In the genomic region with DNA sequence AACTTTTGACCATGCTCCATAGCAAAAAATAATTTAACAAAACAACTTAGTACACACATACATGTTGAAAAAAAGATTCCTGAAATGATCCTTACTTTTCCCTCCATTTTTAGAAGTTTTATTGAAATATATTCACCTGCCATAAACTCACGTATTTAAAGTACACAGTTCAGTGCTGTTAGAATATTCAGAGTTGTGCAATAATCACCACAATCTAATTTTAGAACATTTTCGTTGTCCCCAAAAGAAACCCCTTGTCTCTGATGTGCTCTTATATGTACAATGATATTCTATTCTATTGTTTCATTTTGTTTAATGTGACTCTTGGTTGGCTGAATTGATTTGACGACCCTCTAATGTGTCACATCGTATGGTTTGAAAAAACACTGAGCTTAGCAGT, we compare ENCODE assay signal across 38 cellular contexts. TPM values are rescaled to one million over a fixed set of nuclear protein-coding genes. Genes with fewer than 3 reads are reported as not detected.
"Had no signal": no experiment of that assay in that cellular context is flagged by ENCODE, and none has a peak within 500 bp of the region (broad histone marks: within the 10 kb centered on the region; RNA-seq: fewer than 3 reads in every experiment).

No MANE protein-coding gene starts in this region.

- H3K36me3 Mint-ChIP-seq: activated CD8-positive, alpha-beta memory T cell treated with anti-CD3 and anti-CD28 coated beads, Interleukin-2, amount 10 ng/mL, durations not matched to agents 7 days and 5 days; activated naive CD4-positive, alpha-beta T cell treated with anti-CD3 and anti-CD28 coated beads, Interleukin-2, amount 10 ng/mL, durations not matched to agents 7 days and 5 days; activated naive CD4-positive, alpha-beta T cell treated with anti-CD3 and anti-CD28 coated beads, Interleukin-2, amount 50 U/mL, for 24 hours; activated naive CD8-positive, alpha-beta T cell; activated naive CD8-positive, alpha-beta T cell treated with anti-CD3 and anti-CD28 coated beads, Interleukin-2, amount 10 ng/mL, durations not matched to agents 7 days and 5 days; brain had no signal

- FAIRE-seq: bronchial epithelial cell had no signal

- H3K9me3 ChIP-seq: ascending aorta had no signal

- H3K4me3 ChIP-seq: ascending aorta, cardiac muscle cell had no signal

- H3K27ac ChIP-seq: ascending aorta, cardiac muscle cell, VCaP had no signal

- H3K9me3 Mint-ChIP-seq: activated CD4-positive, alpha-beta memory T cell treated with anti-CD3 and anti-CD28 coated beads, Interleukin-2, amount 10 ng/mL, durations not matched to agents 7 days and 5 days; activated CD4-positive, alpha-beta T cell treated with anti-CD3 and anti-CD28 coated beads, Interleukin-2, amount 10 ng/mL, durations not matched to agents 7 days and 5 days; activated naive CD4-positive, alpha-beta T cell treated with anti-CD3 and anti-CD28 coated beads, Interleukin-2, amount 10 ng/mL, durations not matched to agents 7 days and 5 days; activated naive CD4-positive, alpha-beta T cell treated with anti-CD3 and anti-CD28 coated beads, Interleukin-2, amount 50 U/mL, for 24 hours; activated naive CD8-positive, alpha-beta T cell treated with anti-CD3 and anti-CD28 coated beads, Interleukin-2, amount 10 ng/mL, durations not matched to agents 7 days and 5 days; activated naive CD8-positive, alpha-beta T cell treated with anti-CD3 and anti-CD28 coated beads, Interleukin-2, amount 50 U/mL, for 24 hours; activated T-cell treated with anti-CD3 and anti-CD28 coated beads, Interleukin-2, amount 50 U/mL, for 24 hours; activated T-helper 2 cell treated with anti-CD3 and anti-CD28 coated beads, Interferon-gamma antibody, Interleukin-2, Interleukin-4, amounts not matched to agents 10 μg/mL and 5 μg/mL and 100 μg/mL, durations not matched to agents 14 hours and 24 hours and 36 hours; brain; central memory CD8-positive, alpha-beta T cell; T-helper 1 cell treated with Interleukin-12 subunit alpha and Interleukin-12 subunit beta and Interleukin-4 antibody, amounts not matched to agents 30 μg/mL and 1 μg/mL, for 36 hours; T-helper 2 cell treated with Interferon-gamma antibody and Interleukin-4, amounts not matched to agents 5 μg/mL and 100 μg/mL, for 36 hours had no signal

- H3K36me3 ChIP-seq: ascending aorta, cardiac muscle cell had no signal

- H3K4me3 Mint-ChIP-seq: activated CD4-positive, alpha-beta memory T cell treated with anti-CD3 and anti-CD28 coated beads, Interleukin-2, amount 10 ng/mL, durations not matched to agents 7 days and 5 days; activated CD4-positive, alpha-beta T cell treated with anti-CD3 and anti-CD28 coated beads for 36 hours; activated CD4-positive, alpha-beta T cell treated with anti-CD3 and anti-CD28 coated beads, Interleukin-2, amount 10 ng/mL, durations not matched to agents 7 days and 5 days; activated CD8-positive, alpha-beta memory T cell treated with anti-CD3 and anti-CD28 coated beads, Interleukin-2, amount 10 ng/mL, durations not matched to agents 7 days and 5 days; activated CD8-positive, alpha-beta T cell treated with anti-CD3 and anti-CD28 coated beads, Interleukin-2, amount 10 ng/mL, durations not matched to agents 7 days and 5 days; activated naive CD4-positive, alpha-beta T cell treated with anti-CD3 and anti-CD28 coated beads, Interleukin-2, amount 10 ng/mL, durations not matched to agents 7 days and 5 days; activated naive CD4-positive, alpha-beta T cell treated with anti-CD3 and anti-CD28 coated beads, Interleukin-2, amount 50 U/mL, for 24 hours; activated naive CD8-positive, alpha-beta T cell; activated naive CD8-positive, alpha-beta T cell treated with anti-CD3 and anti-CD28 coated beads, Interleukin-2, amount 10 ng/mL, durations not matched to agents 7 days and 5 days; activated naive CD8-positive, alpha-beta T cell treated with anti-CD3 and anti-CD28 coated beads, Interleukin-2, amount 50 U/mL, for 24 hours; activated T-cell treated with anti-CD3 and anti-CD28 coated beads, Interleukin-2, amount 50 U/mL, for 24 hours; brain; central memory CD8-positive, alpha-beta T cell; T-helper 1 cell treated with Interleukin-12 subunit alpha and Interleukin-12 subunit beta and Interleukin-4 antibody, amounts not matched to agents 30 μg/mL and 1 μg/mL, for 36 hours; T-helper 2 cell treated with Interferon-gamma antibody and Interleukin-4, amounts not matched to agents 5 μg/mL and 100 μg/mL, for 36 hours had no signal

- H3K27ac Mint-ChIP-seq: activated CD4-positive, alpha-beta memory T cell treated with anti-CD3 and anti-CD28 coated beads, Interleukin-2, amount 10 ng/mL, durations not matched to agents 7 days and 5 days; activated CD4-positive, alpha-beta T cell treated with anti-CD3 and anti-CD28 coated beads for 36 hours; activated CD4-positive, alpha-beta T cell treated with anti-CD3 and anti-CD28 coated beads, Interleukin-2, amount 10 ng/mL, durations not matched to agents 7 days and 5 days; activated CD8-positive, alpha-beta memory T cell treated with anti-CD3 and anti-CD28 coated beads, Interleukin-2, amount 10 ng/mL, durations not matched to agents 7 days and 5 days; activated CD8-positive, alpha-beta T cell treated with anti-CD3 and anti-CD28 coated beads, Interleukin-2, amount 10 ng/mL, durations not matched to agents 7 days and 5 days; activated naive CD4-positive, alpha-beta T cell treated with anti-CD3 and anti-CD28 coated beads, Interleukin-2, amount 10 ng/mL, durations not matched to agents 7 days and 5 days; activated naive CD4-positive, alpha-beta T cell treated with anti-CD3 and anti-CD28 coated beads, Interleukin-2, amount 50 U/mL, for 24 hours; activated naive CD8-positive, alpha-beta T cell; activated naive CD8-positive, alpha-beta T cell treated with anti-CD3 and anti-CD28 coated beads, Interleukin-2, amount 10 ng/mL, durations not matched to agents 7 days and 5 days; activated naive CD8-positive, alpha-beta T cell treated with anti-CD3 and anti-CD28 coated beads, Interleukin-2, amount 50 U/mL, for 24 hours; activated T-cell treated with anti-CD3 and anti-CD28 coated beads, Interleukin-2, amount 50 U/mL, for 24 hours; activated T-helper 2 cell treated with anti-CD3 and anti-CD28 coated beads, Interferon-gamma antibody, Interleukin-2, Interleukin-4, amounts not matched to agents 10 μg/mL and 5 μg/mL and 100 μg/mL, durations not matched to agents 14 hours and 24 hours and 36 hours; brain; T-helper 1 cell treated with Interleukin-12 subunit alpha and Interleukin-12 subunit beta and Interleukin-4 antibody, amounts not matched to agents 30 μg/mL and 1 μg/mL, for 36 hours; T-helper 2 cell treated with Interferon-gamma antibody and Interleukin-4, amounts not matched to agents 5 μg/mL and 100 μg/mL, for 36 hours had no signal

- ATAC-seq: activated CD4-positive, alpha-beta T cell treated with anti-CD3 and anti-CD28 coated beads for 36 hours; activated CD4-positive, CD25-positive, alpha-beta regulatory T cell treated with anti-CD3 and anti-CD28 coated beads, Interleukin-2, amount 50 U/mL, for 24 hours; activated CD8-positive, alpha-beta memory T cell treated with anti-CD3 and anti-CD28 coated beads, Interleukin-2, amount 10 ng/mL, durations not matched to agents 7 days and 5 days; activated CD8-positive, alpha-beta T cell treated with anti-CD3 and anti-CD28 coated beads, Interleukin-2, amount 10 ng/mL, durations not matched to agents 7 days and 5 days; activated naive CD8-positive, alpha-beta T cell treated with anti-CD3 and anti-CD28 coated beads, Interleukin-2, amount 50 U/mL, for 24 hours had no signal

- DNase-seq: activated CD4-positive, alpha-beta memory T cell treated with anti-CD3 and anti-CD28 coated beads, Interleukin-2, amount 10 ng/mL, durations not matched to agents 7 days and 5 days; activated CD4-positive, alpha-beta T cell treated with anti-CD3 and anti-CD28 coated beads for 1 hour; activated CD4-positive, alpha-beta T cell treated with anti-CD3 and anti-CD28 coated beads for 36 hours; activated CD4-positive, alpha-beta T cell treated with anti-CD3 and anti-CD28 coated beads for 48 hours; activated CD4-positive, alpha-beta T cell treated with anti-CD3 and anti-CD28 coated beads, Interleukin-2, amount 10 ng/mL, durations not matched to agents 7 days and 5 days; activated CD4-positive, alpha-beta T cell treated with anti-CD3 and anti-CD28 coated beads, Interleukin-2, amount 50 U/mL, for 48 hours; activated CD4-positive, CD25-positive, alpha-beta regulatory T cell; activated CD8-positive, alpha-beta memory T cell treated with anti-CD3 and anti-CD28 coated beads for 24 hours; activated CD8-positive, alpha-beta memory T cell treated with anti-CD3 and anti-CD28 coated beads, Interleukin-2, amount 10 ng/mL, durations not matched to agents 7 days and 5 days; activated CD8-positive, alpha-beta memory T cell treated with anti-CD3 and anti-CD28 coated beads, Interleukin-2, amount 50 U/mL, for 48 hours; activated CD8-positive, alpha-beta T cell treated with anti-CD3 and anti-CD28 coated beads, Interleukin-2, amount 10 ng/mL, durations not matched to agents 7 days and 5 days; activated effector memory CD4-positive, alpha-beta T cell treated with Interleukin-2 at 50 U/mL for 16 hours; activated gamma-delta T cell; activated naive CD4-positive, alpha-beta T cell treated with anti-CD3 and anti-CD28 coated beads, Interleukin-2, amount 10 ng/mL, durations not matched to agents 7 days and 5 days; activated naive CD4-positive, alpha-beta T cell treated with Interleukin-2 at 50 U/mL for 16 hours; activated naive CD8-positive, alpha-beta T cell treated with anti-CD3 and anti-CD28 coated beads, Interleukin-2, amount 10 ng/mL, durations not matched to agents 7 days and 5 days; activated naive CD8-positive, alpha-beta T cell treated with anti-CD3 and anti-CD28 coated beads, Interleukin-2, amount 50 U/mL, for 24 hours; activated T-cell treated with anti-CD3 and anti-CD28 coated beads, Interleukin-2, amount 50 U/mL, for 24 hours; activated T-cell treated with anti-CD3 and anti-CD28 coated beads, Interleukin-2, amount 50 U/mL, for 48 hours; amygdala; anterior cingulate cortex; caudate nucleus; cerebellar nuclear complex; T-helper 2 cell; T-helper 9 cell had no signal

- H3K4me1 ChIP-seq: ascending aorta had no signal

- H3K4me1 Mint-ChIP-seq: activated CD4-positive, alpha-beta memory T cell treated with anti-CD3 and anti-CD28 coated beads, Interleukin-2, amount 10 ng/mL, durations not matched to agents 7 days and 5 days; activated CD4-positive, alpha-beta T cell treated with anti-CD3 and anti-CD28 coated beads for 36 hours; activated CD4-positive, alpha-beta T cell treated with anti-CD3 and anti-CD28 coated beads, Interleukin-2, amount 10 ng/mL, durations not matched to agents 7 days and 5 days; activated CD8-positive, alpha-beta memory T cell treated with anti-CD3 and anti-CD28 coated beads, Interleukin-2, amount 10 ng/mL, durations not matched to agents 7 days and 5 days; activated naive CD4-positive, alpha-beta T cell treated with anti-CD3 and anti-CD28 coated beads, Interleukin-2, amount 10 ng/mL, durations not matched to agents 7 days and 5 days; activated naive CD4-positive, alpha-beta T cell treated with anti-CD3 and anti-CD28 coated beads, Interleukin-2, amount 50 U/mL, for 24 hours; activated naive CD8-positive, alpha-beta T cell treated with anti-CD3 and anti-CD28 coated beads, Interleukin-2, amount 10 ng/mL, durations not matched to agents 7 days and 5 days; activated naive CD8-positive, alpha-beta T cell treated with anti-CD3 and anti-CD28 coated beads, Interleukin-2, amount 50 U/mL, for 24 hours; brain; central memory CD8-positive, alpha-beta T cell had no signal

- H3K27me3 ChIP-seq: ascending aorta, cardiac muscle cell had no signal

RNA-seq across cellular contexts. Expression of a gene that starts 15.9 kb away (rescaled TPM):
- total RNA-seq: activated CD4-positive, alpha-beta memory T cell treated with anti-CD3 and anti-CD28 coated beads, Interleukin-2, amount 10 ng/mL, durations not matched to agents 7 days and 5 days; activated CD4-positive, alpha-beta T cell treated with anti-CD3 and anti-CD28 coated beads for 36 hours; activated CD4-positive, alpha-beta T cell treated with anti-CD3 and anti-CD28 coated beads, Interleukin-2, amount 10 ng/mL, durations not matched to agents 7 days and 5 days; activated CD8-positive, alpha-beta memory T cell treated with anti-CD3 and anti-CD28 coated beads, Interleukin-2, amount 10 ng/mL, durations not matched to agents 7 days and 5 days; activated CD8-positive, alpha-beta T cell treated with anti-CD3 and anti-CD28 coated beads, Interleukin-2, amount 10 ng/mL, durations not matched to agents 7 days and 5 days; activated naive CD8-positive, alpha-beta T cell treated with anti-CD3 and anti-CD28 coated beads, Interleukin-2, amount 10 ng/mL, durations not matched to agents 7 days and 5 days; activated T-helper 2 cell treated with anti-CD3 and anti-CD28 coated beads, Interferon-gamma antibody, Interleukin-2, Interleukin-4, amounts not matched to agents 10 μg/mL and 5 μg/mL and 100 μg/mL, durations not matched to agents 14 hours and 24 hours and 36 hours; ascending aorta; cardiac muscle cell; chondrocyte had no signal
- polyA plus RNA-seq: cardiac muscle cell had no signal
